Comparison of ENCODE assay signal across 8 cellular contexts in genomic region chr14:105482486-105483110, GRCh38. TPM values are rescaled to one million over a fixed set of nuclear protein-coding genes. Genes with fewer than 3 reads are reported as not detected.
DNase-seq lines count a peak whose midpoint lies in the region; ATAC-seq and TF ChIP-seq lines count a peak whose summit lies in the region.

No MANE protein-coding gene starts in this region.

- no peak overlapping the region for H3K4me3 ChIP-seq in CD8-positive, alpha-beta memory T cell (ENCODE audit: low read length)
- H3K4me3 ChIP-seq in SK-N-MC (peak overlapping the region; percentile 63; the same call in 1 of the 2 replicates), esophagus squamous epithelium (peak overlapping the region in 1 of 4 donors; percentile 44), prostate gland (no peak overlapping the region)

- peak overlapping the region; percentile 100 for H3K27ac ChIP-seq in CD8-positive, alpha-beta memory T cell (ENCODE audit: low read depth, low read length)
- H3K27ac ChIP-seq in SK-N-MC (peak overlapping the region; percentile 88), esophagus squamous epithelium (peak overlapping the region; percentile 88 to 99 (median 93)), prostate gland (peak overlapping the region; percentile 78 to 81)

- WGBS in esophagus squamous epithelium, 2 donors = 40 to 59% methylated on average over 2 to 9 of the region's 18 CpGs
- WGBS in prostate gland = 69% methylated on average over 18 of the region's 18 CpGs

- peak in 1 of 5 donors; percentile 50 for DNase-seq in CD8-positive, alpha-beta memory T cell
- DNase-seq in SK-N-MC (ENCODE audit: low read depth, low spot score) (no peak), esophagus squamous epithelium (lab: John Stamatoyannopoulos, UW) (no peak), prostate gland (ENCODE audit: low spot score) (no peak), NCI-H2107 (lab: John Stamatoyannopoulos, UW) (no peak), OCI-M1 (lab: John Stamatoyannopoulos, UW) (no peak)
- no peak for DNase-seq in stimulated activated CD4-positive, alpha-beta T cell treated with anti-CD3 and anti-CD28 coated beads, Interleukin-12 subunit alpha, Interleukin-12 subunit beta, amount 100 ng/mL, for 4 hours

- no peak overlapping the region for H3K9ac ChIP-seq in SK-N-MC (ENCODE audit: insufficient read length)

- TF ChIP-seq CTCF in esophagus squamous epithelium (IDR thresholded peaks at IDR 0.05) (no peak), prostate gland (IDR thresholded peaks at IDR 0.05) (no peak)

- TF ChIP-seq POLR2A in esophagus squamous epithelium (IDR thresholded peaks at IDR 0.05) (no peak), prostate gland (IDR thresholded peaks at IDR 0.05) (no peak)

- H3K4me1 ChIP-seq in CD8-positive, alpha-beta memory T cell (ENCODE audit: insufficient read depth, low read length) = peaks cover 72% of the 10 kb centered on the region
- peaks cover 73 to 100% (median 83%) of the 10 kb centered on the region in 3 donors for H3K4me1 ChIP-seq in esophagus squamous epithelium
- peaks cover 23% of the 10 kb centered on the region for H3K4me1 ChIP-seq in prostate gland (replicated peaks)

- intact Hi-C loops in esophagus squamous epithelium (cut with DNase I) (loop anchor here (10.0 kb wide), 1 partner anchor 108 kb away; no protein-coding TSS in a partner anchor), prostate gland (cut with DNase I) (loop anchor here (5.0 kb wide), 1 partner anchor 165 kb away; no protein-coding TSS in a partner anchor)

- CTCF ChIA-PET in CD8-positive, alpha-beta memory T cell (lab: Charles Lee) = interaction anchor here (1.0 to 3.1 kb wide), 10 partner anchors 9 to 182 kb away, joined by 3 to 135 read pairs (median 6); partner anchors contain the start of genes BRF1 and TEDC1

- POLR2A ChIA-PET in CD8-positive, alpha-beta memory T cell (lab: Charles Lee) = interaction anchor here (2.4 kb wide), 1 partner anchor 8 kb away, joined by 66 read pairs; the partner anchor contains the start of gene TEDC1

- H3K9me3 ChIP-seq in CD8-positive, alpha-beta memory T cell (ENCODE audit: low read length) = no peaks in the 10 kb centered on the region
- H3K9me3 ChIP-seq in SK-N-MC (ENCODE audit: low read depth, low read length) = no peaks in the 10 kb centered on the region
- no peaks in the 10 kb centered on the region for H3K9me3 ChIP-seq in esophagus squamous epithelium
- no peaks in the 10 kb centered on the region for H3K9me3 ChIP-seq in prostate gland

- H3K9me3 Mint-ChIP-seq in CD8-positive, alpha-beta memory T cell = no peaks in the 10 kb centered on the region

- H3K36me3 Mint-ChIP-seq in CD8-positive, alpha-beta memory T cell = peaks cover 0 to 1% (median 0%) of the 10 kb centered on the region in 3 donors

- H3K4me1 Mint-ChIP-seq in CD8-positive, alpha-beta memory T cell = peaks cover 35 to 71% (median 51%) of the 10 kb centered on the region in 3 donors

- no peak for ATAC-seq in GM19035 (IDR thresholded peaks at IDR 0.05; ENCODE audit: unreplicated experiment)

- H3K27ac Mint-ChIP-seq in CD8-positive, alpha-beta memory T cell = peak overlapping the region; percentile 99 to 100 (median 100)

- H3K4me3 Mint-ChIP-seq in CD8-positive, alpha-beta memory T cell = peak overlapping the region; percentile 78 to 94 (median 85)

- no peaks in the 10 kb centered on the region for H3K27me3 ChIP-seq in CD8-positive, alpha-beta memory T cell (ENCODE audit: insufficient read depth, low read length, poor library complexity, severe bottlenecking)
- H3K27me3 ChIP-seq in esophagus squamous epithelium = peaks cover 0 to 34% (median 0%) of the 10 kb centered on the region in 4 donors
- H3K27me3 ChIP-seq in prostate gland (replicated peaks; ENCODE audit: insufficient read depth) = peaks cover under 1% of the 10 kb centered on the region

- H3K27me3 Mint-ChIP-seq in CD8-positive, alpha-beta memory T cell = peaks cover 0 to 9% of the 10 kb centered on the region in 2 donors

- H3K36me3 ChIP-seq in CD8-positive, alpha-beta memory T cell (ENCODE audit: insufficient read depth, low read length) = no peaks in the 10 kb centered on the region
- peaks cover 3% of the 10 kb centered on the region; the same call in 1 of the 2 replicates for H3K36me3 ChIP-seq in SK-N-MC (ENCODE audit: insufficient read depth, low read length)
- peaks cover 0 to 19% (median 0%) of the 10 kb centered on the region in 3 donors for H3K36me3 ChIP-seq in esophagus squamous epithelium
- H3K36me3 ChIP-seq in prostate gland = no peaks in the 10 kb centered on the region

RNA-seq across cellular contexts. Expression of gene CRIP1, which starts 4.1 kb away (rescaled TPM):
- 100 to 1,000 TPM; 463 to 468 TPM for total RNA-seq in CD8-positive, alpha-beta memory T cell
- polyA plus RNA-seq in CD8-positive, alpha-beta memory T cell = 1,031 TPM
- 10 to 100 TPM in 3 of 4 donors, 1 to 10 TPM in 1; 8.2 to 35.6 (median 24.7) TPM for total RNA-seq in esophagus squamous epithelium
- total RNA-seq in prostate gland = 10 to 100 TPM in 1 of 2 donors, 1 to 10 TPM in 1; 4.2 to 22.0 TPM

RNA-seq across cellular contexts. Expression of gene CRIP2, which starts 8.0 kb away (rescaled TPM):
- 1 to 10 TPM; 2.7 to 4.5 TPM for total RNA-seq in CD8-positive, alpha-beta memory T cell
- 31.5 TPM for polyA plus RNA-seq in CD8-positive, alpha-beta memory T cell
- 100 to 1,000 TPM in 2 of 4 donors, 10 to 100 TPM in 2; 44.2 to 118 (median 80.7) TPM for total RNA-seq in esophagus squamous epithelium
- total RNA-seq in prostate gland = 100 to 1,000 TPM in 1 of 2 donors, 10 to 100 TPM in 1; 86.7 to 134 TPM

RNA-seq across cellular contexts. Expression of gene TEDC1, which starts 8.4 kb away (rescaled TPM):
- 10 to 100 TPM; 52.1 to 56.5 TPM for total RNA-seq in CD8-positive, alpha-beta memory T cell
- 14.7 TPM for polyA plus RNA-seq in CD8-positive, alpha-beta memory T cell
- 10 to 100 TPM in 1 of 4 donors, 1 to 10 TPM in 3; 7.1 to 12.8 (median 7.6) TPM for total RNA-seq in esophagus squamous epithelium
- total RNA-seq in prostate gland = 1 to 10 TPM; 7.5 to 8.9 TPM

RNA-seq across cellular contexts. Expression of gene TMEM121, which starts 43.8 kb away (rescaled TPM):
- 10 to 100 TPM; 14.2 to 17.1 TPM for total RNA-seq in CD8-positive, alpha-beta memory T cell
- 3.8 TPM for polyA plus RNA-seq in CD8-positive, alpha-beta memory T cell
- total RNA-seq in esophagus squamous epithelium (1 to 10 TPM in 3 of 4 donors, under 1 TPM in 1; 0.61 to 2.1 (median 1.6) TPM), prostate gland (10 to 100 TPM; 11.1 to 15.7 TPM)

Comparison
In these comparisons a context has a peak if more than half of its experiments do, and no peak if none do; other contexts are left out.
1. RNA of gene CRIP1, which starts 4.1 kb away (total RNA-seq): 463 to 468 TPM in CD8-positive, alpha-beta memory T cell; 8.2 to 35.6 TPM in esophagus squamous epithelium and 4.2 to 22.0 TPM in prostate gland; every median in the first group is over 10 times any median in the second.
2. RNA of gene CRIP2, which starts 8.0 kb away (total RNA-seq): 86.7 to 134 TPM in prostate gland and 44.2 to 118 TPM in esophagus squamous epithelium; 2.7 to 4.5 TPM in CD8-positive, alpha-beta memory T cell; every median in the first group is over 4 times any median in the second.
3. Peak in every context shown above with its lines, with median percentiles within 50 percentile points of each other: H3K27ac ChIP-seq.